In genomic region chr17:70906808-70907207, GRCh38 we compare ENCODE assay signal across 1 cellular context.
TF ChIP-seq lines count a peak whose summit lies in the region.

No MANE protein-coding gene starts in this region.

TF ChIP-seq in SK-N-SH, 30 proteins besides CTCF, POLR2A, EP300 and RAD21 (continued from another document):
- no peak for TF ChIP-seq REST (IDR thresholded peaks at IDR 0.05; ENCODE audit: low read depth, low read length)
- TF ChIP-seq PBX3 (IDR thresholded peaks at IDR 0.05), result peak; percentile 62
- peak; percentile 57; the same call in 1 of the 2 replicates for TF ChIP-seq POLR2AphosphoS5 (IDR thresholded peaks at IDR 0.05; ENCODE audit: low read depth, low read length)
- peak; percentile 95 for TF ChIP-seq GATA2 (CRISPR knock-in tag; IDR thresholded peaks at IDR 0.05)
- TF ChIP-seq FOSL2 (IDR thresholded peaks at IDR 0.05; ENCODE audit: borderline replicate concordance, low read depth), result no peak
- peak; percentile 46 for TF ChIP-seq CHD2 (IDR thresholded peaks at IDR 0.05; ENCODE audit: low read length, partially characterized antibody)
- peak; percentile 93 for TF ChIP-seq RCOR1 (IDR thresholded peaks at IDR 0.05; ENCODE audit: low read length)
- TF ChIP-seq MXI1 (IDR thresholded peaks at IDR 0.05; ENCODE audit: low read depth, low read length), result 0 out of 2 replicates have a peak, but pooled peaks have one; percentile 23
- TF ChIP-seq EZH2phosphoT487 (IDR thresholded peaks at IDR 0.05; ENCODE audit: borderline replicate concordance, low read depth), result no peak
- TF ChIP-seq TCF12 (IDR thresholded peaks at IDR 0.05), result peak; percentile 80
- TF ChIP-seq FOXJ3 (CRISPR knock-in tag; IDR thresholded peaks at IDR 0.05), result peak; percentile 84
- no peak for TF ChIP-seq ZBTB33 (IDR thresholded peaks at IDR 0.05; ENCODE audit: borderline replicate concordance, low read depth)
